Comparison of ENCODE assay signal across 1 cellular context in genomic region chr15:81357178-81357686, GRCh38.
TF ChIP-seq lines count a peak whose summit lies in the region.

No MANE protein-coding gene starts in this region.

TF ChIP-seq in GM12878, 131 proteins besides CTCF, POLR2A, EP300 and RAD21:
- no peak for TF ChIP-seq RELB (IDR thresholded peaks at IDR 0.05; ENCODE audit: low read depth)
- TF ChIP-seq ZNF274 (IDR thresholded peaks at IDR 0.05; ENCODE audit: insufficient read depth, insufficient read length), result no peak
- TF ChIP-seq ZNF217 (IDR thresholded peaks at IDR 0.05), result no peak
- TF ChIP-seq POLR2AphosphoS5 (IDR thresholded peaks at IDR 0.05; ENCODE audit: low read length), result no peak
- TF ChIP-seq ZNF592 (IDR thresholded peaks at IDR 0.05), result no peak
- TF ChIP-seq ESRRA (IDR thresholded peaks at IDR 0.05; ENCODE audit: low read length), result no peak
- no peak for TF ChIP-seq SPI1 (IDR thresholded peaks at IDR 0.05; ENCODE audit: borderline replicate concordance, insufficient read depth, low read depth, low read length)
- no peak for TF ChIP-seq TAF1 (IDR thresholded peaks at IDR 0.05; ENCODE audit: borderline replicate concordance, low read depth, low read length)
- no peak for TF ChIP-seq MEF2A (IDR thresholded peaks at IDR 0.05; ENCODE audit: insufficient read depth, low read depth, low read length)
- TF ChIP-seq IRF4 (IDR thresholded peaks at IDR 0.05; ENCODE audit: low read depth, low read length), result no peak
- no peak for TF ChIP-seq JUNB (IDR thresholded peaks at IDR 0.05)
- TF ChIP-seq NR2C2 (IDR thresholded peaks at IDR 0.05; ENCODE audit: borderline replicate concordance, control insufficient read depth, insufficient read length, low read depth), result no peak
- TF ChIP-seq SMARCA5 (IDR thresholded peaks at IDR 0.05), result no peak
TF ChIP-seq in GM12878: peak in this region for 0.
